21 cellular contexts compared by ENCODE assay signal in genomic region chr12:108341356-108341755, GRCh38. TPM values are rescaled to one million over a fixed set of nuclear protein-coding genes. Genes with fewer than 3 reads are reported as not detected.
"Had no signal": no experiment of that assay in that cellular context is flagged by ENCODE, and none has a peak within 500 bp of the region (broad histone marks: within the 10 kb centered on the region; RNA-seq: fewer than 3 reads in every experiment).

No MANE protein-coding gene starts in this region.

- H3K4me3 Mint-ChIP-seq: endodermal cell, naive B cell, neural crest cell, type B pancreatic cell had no signal

- H3K36me3 Mint-ChIP-seq: naive B cell, type B pancreatic cell had no signal

- H3K4me1 ChIP-seq: colonic mucosa, gastrocnemius medialis had no signal

- H3K27ac Mint-ChIP-seq: endodermal cell, progenitor cell of endocrine pancreas, type B pancreatic cell had no signal

- H3K9me3 ChIP-seq: colonic mucosa, gastrocnemius medialis, ovary, stomach had no signal

- DNase-seq: colonic mucosa; effector CD4-positive, alpha-beta T cell; endodermal cell; gastrocnemius medialis; heart right ventricle; hypothalamus; kidney glomerular epithelial cell; mesendoderm; naive B cell; ovary; right cardiac atrium; small intestine; stimulated activated CD4-positive, alpha-beta T cell treated with anti-CD3 and anti-CD28 coated beads, Interleukin-12 subunit alpha, Interleukin-12 subunit beta, amount 100 ng/mL, for 4 hours; stimulated activated naive CD4-positive, alpha-beta T cell; stomach; substantia nigra had no signal

- H3K4me1 Mint-ChIP-seq: naive B cell had no signal

- H3K9me3 Mint-ChIP-seq: neural crest cell, type B pancreatic cell had no signal

- H3K4me3 ChIP-seq: colonic mucosa, gastrocnemius medialis, heart right ventricle, ovary, stomach had no signal

- H3K27me3 ChIP-seq: colonic mucosa, ovary had no signal

- H3K27ac ChIP-seq: colonic mucosa, gastrocnemius medialis, ovary, stomach had no signal

- H3K36me3 ChIP-seq: colonic mucosa, gastrocnemius medialis, heart right ventricle, ovary, stomach had no signal

RNA-seq across cellular contexts. Expression of gene CMKLR1, which starts 2.2 kb away (rescaled TPM):
- total RNA-seq: endodermal cell, fibroblast of lung, lung microvascular endothelial cell, progenitor cell of endocrine pancreas had no signal
